ENCODE assay signal across 34 cellular contexts in the genomic region with DNA sequence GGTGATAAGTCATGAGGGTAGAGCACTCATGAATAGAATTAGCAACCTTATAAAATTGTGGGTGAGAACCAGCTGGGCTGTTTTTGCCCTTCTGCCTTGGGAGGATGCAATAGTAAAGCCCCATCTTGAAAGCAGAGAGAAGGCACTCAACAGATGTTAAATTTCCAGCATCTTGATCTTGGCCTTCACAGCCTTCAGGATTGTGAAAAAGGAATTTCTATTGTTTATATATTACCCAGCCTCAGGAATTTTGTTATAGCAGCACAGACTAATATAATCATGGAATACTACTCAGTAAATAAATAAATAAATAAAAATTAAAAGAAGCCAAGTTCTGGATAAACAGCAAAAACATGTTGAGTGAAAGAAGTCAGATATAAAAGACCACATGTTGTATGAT.
"Had no signal": no experiment of that assay in that cellular context is flagged by ENCODE, and none has a peak within 500 bp of the region (broad histone marks: within the 10 kb centered on the region; RNA-seq: fewer than 3 reads in every experiment).

No MANE protein-coding gene starts in this region.

- H3K9me3 Mint-ChIP-seq: activated CD4-positive, alpha-beta memory T cell treated with anti-CD3 and anti-CD28 coated beads for 36 hours; activated CD4-positive, alpha-beta T cell treated with anti-CD3 and anti-CD28 coated beads, Interleukin-2, amount 10 ng/mL, durations not matched to agents 24 days and 14 days; activated naive CD4-positive, alpha-beta T cell treated with anti-CD3 and anti-CD28 coated beads, Interleukin-2, amount 50 U/mL, for 72 hours; activated naive CD8-positive, alpha-beta T cell treated with anti-CD3 and anti-CD28 coated beads, Interleukin-2, amount 10 ng/mL, durations not matched to agents 7 days and 5 days; activated T-cell treated with anti-CD3 and anti-CD28 coated beads, Interleukin-2, amount 50 U/mL, for 24 hours; activated T-cell treated with anti-CD3 and anti-CD28 coated beads, Interleukin-2, amount 50 U/mL, for 72 hours; brain; endodermal cell; T-helper 2 cell treated with Interferon-gamma antibody and Interleukin-4, amounts not matched to agents 5 μg/mL and 100 μg/mL, for 36 hours had no signal

- H3K27ac Mint-ChIP-seq: activated CD4-positive, alpha-beta memory T cell treated with anti-CD3 and anti-CD28 coated beads for 36 hours; activated CD4-positive, alpha-beta T cell treated with anti-CD3 and anti-CD28 coated beads for 36 hours; activated CD4-positive, alpha-beta T cell treated with anti-CD3 and anti-CD28 coated beads, Interleukin-2, amount 10 ng/mL, durations not matched to agents 24 days and 14 days; activated naive CD4-positive, alpha-beta T cell treated with anti-CD3 and anti-CD28 coated beads, Interleukin-2, amount 10 ng/mL, durations not matched to agents 7 days and 5 days; activated naive CD4-positive, alpha-beta T cell treated with anti-CD3 and anti-CD28 coated beads, Interleukin-2, amount 50 U/mL, for 72 hours; activated naive CD8-positive, alpha-beta T cell treated with anti-CD3 and anti-CD28 coated beads, Interleukin-2, amount 10 ng/mL, durations not matched to agents 7 days and 5 days; activated T-cell treated with anti-CD3 and anti-CD28 coated beads, Interleukin-2, amount 50 U/mL, for 24 hours; activated T-cell treated with anti-CD3 and anti-CD28 coated beads, Interleukin-2, amount 50 U/mL, for 72 hours; brain; dendritic cell treated with granulocyte-macrophage colony-stimulating factor and Interleukin-4, amounts not matched to agents 40 ng/mL and 50 ng/mL, for 4 days; endodermal cell; T-helper 17 cell; T-helper 2 cell treated with Interferon-gamma antibody and Interleukin-4, amounts not matched to agents 5 μg/mL and 100 μg/mL, for 36 hours had no signal

- H2AFZ ChIP-seq: hepatocyte had no signal

- H3K4me3 ChIP-seq: ascending aorta, breast epithelium, cardiac muscle cell, coronary artery, dorsolateral prefrontal cortex, gastroesophageal sphincter, heart right ventricle, hepatocyte had no signal

- H3K4me1 Mint-ChIP-seq: activated CD4-positive, alpha-beta T cell treated with anti-CD3 and anti-CD28 coated beads for 36 hours; activated CD4-positive, alpha-beta T cell treated with anti-CD3 and anti-CD28 coated beads, Interleukin-2, amount 10 ng/mL, durations not matched to agents 24 days and 14 days; activated naive CD4-positive, alpha-beta T cell treated with anti-CD3 and anti-CD28 coated beads, Interleukin-2, amount 10 ng/mL, durations not matched to agents 7 days and 5 days; activated naive CD8-positive, alpha-beta T cell treated with anti-CD3 and anti-CD28 coated beads, Interleukin-2, amount 10 ng/mL, durations not matched to agents 7 days and 5 days; brain; T-helper 17 cell had no signal

- H3K27me3 ChIP-seq: ascending aorta, breast epithelium, cardiac muscle cell, dorsolateral prefrontal cortex, gastroesophageal sphincter, heart right ventricle, hepatocyte had no signal

- DNase-seq: activated CD4-positive, alpha-beta memory T cell treated with anti-CD3 and anti-CD28 coated beads for 36 hours; activated CD4-positive, alpha-beta T cell treated with anti-CD3 and anti-CD28 coated beads for 36 hours; activated CD4-positive, alpha-beta T cell treated with anti-CD3 and anti-CD28 coated beads, Interleukin-2, amount 10 ng/mL, durations not matched to agents 24 days and 14 days; activated CD4-positive, CD25-positive, alpha-beta regulatory T cell; activated CD4-positive, CD25-positive, alpha-beta regulatory T cell treated with anti-CD3 and anti-CD28 coated beads, Interleukin-2, amount 50 U/mL, for 72 hours; activated CD8-positive, alpha-beta memory T cell treated with anti-CD3 and anti-CD28 coated beads, Interleukin-2, amount 50 U/mL, for 48 hours; activated gamma-delta T cell; activated naive CD4-positive, alpha-beta T cell; activated naive CD4-positive, alpha-beta T cell treated with anti-CD3 and anti-CD28 coated beads, Interleukin-2, amount 10 ng/mL, durations not matched to agents 7 days and 5 days; activated naive CD8-positive, alpha-beta T cell treated with anti-CD3 and anti-CD28 coated beads, Interleukin-2, amount 10 ng/mL, durations not matched to agents 7 days and 5 days; activated T-cell treated with anti-CD3 and anti-CD28 coated beads for 4 hours; activated T-cell treated with anti-CD3 and anti-CD28 coated beads, Interleukin-2, amount 50 U/mL, for 24 hours; activated T-cell treated with anti-CD3 and anti-CD28 coated beads, Interleukin-2, amount 50 U/mL, for 72 hours; central memory CD4-positive, alpha-beta T cell; cerebellar nuclear complex; dorsolateral prefrontal cortex; effector memory CD4-positive, alpha-beta T cell; endodermal cell; foreskin melanocyte; heart right ventricle; T-helper 1 cell; T-helper 17 cell; T1000 had no signal

- H3K36me3 ChIP-seq: ascending aorta, breast epithelium, cardiac muscle cell, gastroesophageal sphincter, heart right ventricle had no signal

- H3K36me3 Mint-ChIP-seq: activated CD4-positive, alpha-beta memory T cell treated with anti-CD3 and anti-CD28 coated beads for 36 hours; activated naive CD4-positive, alpha-beta T cell treated with anti-CD3 and anti-CD28 coated beads, Interleukin-2, amount 10 ng/mL, durations not matched to agents 7 days and 5 days; activated naive CD4-positive, alpha-beta T cell treated with anti-CD3 and anti-CD28 coated beads, Interleukin-2, amount 50 U/mL, for 72 hours; activated naive CD8-positive, alpha-beta T cell treated with anti-CD3 and anti-CD28 coated beads, Interleukin-2, amount 10 ng/mL, durations not matched to agents 7 days and 5 days; brain had no signal

- ATAC-seq: activated CD4-positive, alpha-beta T cell treated with anti-CD3 and anti-CD28 coated beads for 36 hours; activated naive CD4-positive, alpha-beta T cell treated with anti-CD3 and anti-CD28 coated beads, Interleukin-2, amount 50 U/mL, for 72 hours; activated T-cell treated with anti-CD3 and anti-CD28 coated beads, Interleukin-2, amount 50 U/mL, for 72 hours; esophagus mucosa; gastroesophageal sphincter; heart right ventricle; T-helper 17 cell had no signal

- H3K4me1 ChIP-seq: ascending aorta, breast epithelium, heart right ventricle had no signal

- H3K4me2 ChIP-seq: hepatocyte had no signal

- H3K27me3 Mint-ChIP-seq: activated CD4-positive, alpha-beta memory T cell treated with anti-CD3 and anti-CD28 coated beads for 36 hours; activated CD4-positive, alpha-beta T cell treated with anti-CD3 and anti-CD28 coated beads for 36 hours; activated CD4-positive, alpha-beta T cell treated with anti-CD3 and anti-CD28 coated beads, Interleukin-2, amount 10 ng/mL, durations not matched to agents 24 days and 14 days; activated naive CD4-positive, alpha-beta T cell treated with anti-CD3 and anti-CD28 coated beads, Interleukin-2, amount 10 ng/mL, durations not matched to agents 7 days and 5 days; activated naive CD8-positive, alpha-beta T cell treated with anti-CD3 and anti-CD28 coated beads, Interleukin-2, amount 10 ng/mL, durations not matched to agents 7 days and 5 days; activated T-cell treated with anti-CD3 and anti-CD28 coated beads, Interleukin-2, amount 50 U/mL, for 24 hours; brain; dendritic cell treated with granulocyte-macrophage colony-stimulating factor and Interleukin-4, amounts not matched to agents 40 ng/mL and 50 ng/mL, for 4 days; T-helper 17 cell had no signal

- H3K4me3 Mint-ChIP-seq: activated CD4-positive, alpha-beta memory T cell treated with anti-CD3 and anti-CD28 coated beads for 36 hours; activated CD4-positive, alpha-beta T cell treated with anti-CD3 and anti-CD28 coated beads for 36 hours; activated CD4-positive, alpha-beta T cell treated with anti-CD3 and anti-CD28 coated beads, Interleukin-2, amount 10 ng/mL, durations not matched to agents 24 days and 14 days; activated naive CD4-positive, alpha-beta T cell treated with anti-CD3 and anti-CD28 coated beads, Interleukin-2, amount 10 ng/mL, durations not matched to agents 7 days and 5 days; activated naive CD8-positive, alpha-beta T cell treated with anti-CD3 and anti-CD28 coated beads, Interleukin-2, amount 10 ng/mL, durations not matched to agents 7 days and 5 days; activated T-cell treated with anti-CD3 and anti-CD28 coated beads, Interleukin-2, amount 50 U/mL, for 24 hours; activated T-cell treated with anti-CD3 and anti-CD28 coated beads, Interleukin-2, amount 50 U/mL, for 72 hours; brain; dendritic cell treated with granulocyte-macrophage colony-stimulating factor and Interleukin-4, amounts not matched to agents 40 ng/mL and 50 ng/mL, for 4 days; endodermal cell; T-helper 17 cell; T-helper 2 cell treated with Interferon-gamma antibody and Interleukin-4, amounts not matched to agents 5 μg/mL and 100 μg/mL, for 36 hours had no signal

- H3K27ac ChIP-seq: ascending aorta, breast epithelium, cardiac muscle cell, coronary artery, dorsolateral prefrontal cortex, gastroesophageal sphincter, heart right ventricle, hepatocyte had no signal

- H3K9me3 ChIP-seq: ascending aorta, breast epithelium, gastroesophageal sphincter, heart right ventricle had no signal
